In the genomic region with DNA sequence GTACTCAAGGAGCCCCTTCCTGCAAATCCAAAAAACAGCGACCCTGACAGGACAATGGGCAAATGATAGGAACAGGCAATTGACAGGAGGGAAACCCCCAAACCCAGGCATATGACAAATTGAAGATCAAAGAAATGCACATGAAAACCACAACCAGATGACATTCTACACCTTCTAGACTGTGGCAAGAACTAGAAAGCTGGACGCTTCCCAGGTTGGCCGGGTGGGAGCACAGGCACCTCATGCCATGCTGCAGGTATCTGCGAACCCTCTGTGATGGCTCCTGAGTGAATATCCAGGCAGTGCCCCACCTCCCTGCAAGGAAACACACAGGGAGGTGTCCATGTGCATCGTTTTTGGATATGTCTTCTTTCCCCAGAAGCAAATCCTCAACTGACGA, we compare ENCODE assay signal across 29 cellular contexts. TPM values are rescaled to one million over a fixed set of nuclear protein-coding genes. Genes with fewer than 3 reads are reported as not detected.
DNase-seq lines count a peak whose midpoint lies in the region; ATAC-seq, FAIRE-seq and TF ChIP-seq lines count a peak whose summit lies in the region.
"Had no signal": no experiment of that assay in that cellular context is flagged by ENCODE, and none has a peak within 500 bp of the region (broad histone marks: within the 10 kb centered on the region; RNA-seq: fewer than 3 reads in every experiment).

No MANE protein-coding gene starts in this region.

- no peaks in the 10 kb centered on the region for H3K27me3 Mint-ChIP-seq in osteocyte (ENCODE audit: unreplicated experiment)

- no peaks in the 10 kb centered on the region for H3K27me3 ChIP-seq in heart right ventricle
- no peaks in the 10 kb centered on the region for H3K27me3 ChIP-seq in H1 (replicated peaks in 1 of 4; ENCODE audit: control insufficient read depth in 3 of 4, extremely low read depth in 1 of 4, insufficient read depth in 3 of 4, low read length in 3 of 4)
- H3K27me3 ChIP-seq: BE2C, testis had no signal

- no peak overlapping the region for H3K14ac ChIP-seq in H1 (ENCODE audit: insufficient read length)

- H2BK120ac ChIP-seq in H1 (replicated peaks; ENCODE audit: low read depth, low read length): no peak overlapping the region

- H4K20me1 ChIP-seq in H1 (replicated peaks in 1 of 2; ENCODE audit: control insufficient read depth in 1 of 2, insufficient read depth in 2 of 2, low read length in 2 of 2): no peaks in the 10 kb centered on the region

- no peak for FAIRE-seq in H1 (lab: Jason Lieb, UNC)

- 0 out of 2 replicates have a peak overlapping the region, but pooled peaks have one; percentile 88 for H2AK5ac ChIP-seq in H1 (ENCODE audit: low read depth, low read length)

- CTCF ChIA-PET in H1 (lab: Charles Lee; ENCODE audit: partially characterized antibody): interaction anchor here (1.1 kb wide), 1 partner anchor 66 kb away, joined by 3 read pairs; no protein-coding TSS in a partner anchor

- no peak for TF ChIP-seq POLR2A in H1 (IDR thresholded peaks at IDR 0.05; ENCODE audit: control extremely low read depth in 1 of 2, low read depth in 2 of 2, low read length in 2 of 2)

- no peaks in the 10 kb centered on the region for H3K9me3 Mint-ChIP-seq in osteocyte (ENCODE audit: unreplicated experiment)
- H3K9me3 Mint-ChIP-seq: activated naive CD4-positive, alpha-beta T cell treated with anti-CD3 and anti-CD28 coated beads for 36 hours; activated T-cell treated with anti-CD3 and anti-CD28 coated beads, Interleukin-2, amount 50 U/mL, for 72 hours had no signal

- no peak overlapping the region for H3K4me3 ChIP-seq in heart right ventricle
- H3K4me3 ChIP-seq in H1 (ENCODE audit: extremely low read depth in 1 of 4, insufficient read depth in 2 of 4, low read depth in 3 of 4, low read length in 4 of 4): no peak overlapping the region
- H3K4me3 ChIP-seq: GM23248, SJCRH30, testis had no signal

- H2AFZ ChIP-seq in H1 (ENCODE audit: low read length): no peak overlapping the region

- POLR2A ChIA-PET in H1 (lab: Charles Lee; ENCODE audit: partially characterized antibody): interaction anchor here (1.6 kb wide), 1 partner anchor 12 kb away, joined by 3 read pairs; no protein-coding TSS in a partner anchor

- no peak overlapping the region for H4K5ac ChIP-seq in H1 (ENCODE audit: insufficient read length, low read depth, low read length)

- H2BK12ac ChIP-seq in H1 (ENCODE audit: low read depth, low read length): peak overlapping the region; percentile 94; the same call in 1 of the 2 replicates

- H4K8ac ChIP-seq in H1 (ENCODE audit: extremely low read depth, insufficient read depth, low read length): no peak overlapping the region

- no peaks in the 10 kb centered on the region for H3K23me2 ChIP-seq in H1 (ENCODE audit: low read depth, low read length)

- intact Hi-C loops in heart right ventricle (cut with DNase I) (loop anchor here in 1 of 10 donors (5.0 kb wide), 2 partner anchors 35 to 155 kb away; a partner anchor contains a TSS), Right ventricle myocardium superior (cut with DNase I) (no loop called here), head of caudate nucleus (cut with DNase I) (no loop called here)

- DNase-seq in heart right ventricle (no peak), Right ventricle myocardium superior (no peak), H1 (ENCODE audit: low read depth in 1 of 2, low spot score in 2 of 2) (no peak), osteocyte (ENCODE audit: extremely low spot score, unreplicated experiment) (no peak), GM13977 (ENCODE audit: low spot score) (no peak), head of caudate nucleus (no peak)
- DNase-seq: activated CD4-positive, alpha-beta T cell treated with anti-CD3 and anti-CD28 coated beads for 36 hours; activated naive CD4-positive, alpha-beta T cell treated with anti-CD3 and anti-CD28 coated beads for 36 hours; activated T-cell treated with anti-CD3 and anti-CD28 coated beads, Interleukin-2, amount 50 U/mL, for 72 hours; BE2C; effector CD4-positive, alpha-beta T cell; erythroblast; foreskin melanocyte; naive thymus-derived CD8-positive, alpha-beta T cell; NCI-H1092 treated with DMSO at 0.1 percent for 48 hours; NCI-H2081; NCI-H446; SJCRH30; T-helper 1 cell had no signal

- no peak overlapping the region for H3K23ac ChIP-seq in H1 (ENCODE audit: insufficient read length)

- H3K36me3 ChIP-seq in heart right ventricle: no peaks in the 10 kb centered on the region
- H3K36me3 ChIP-seq in H1 (ENCODE audit: control insufficient read depth in 2 of 4, insufficient read depth in 4 of 4, low read length in 3 of 4): no peaks in the 10 kb centered on the region
- H3K36me3 ChIP-seq: BE2C, SJCRH30 had no signal

- 0 out of 2 replicates have a peak overlapping the region, but pooled peaks have one; percentile 33 for H2BK15ac ChIP-seq in H1 (ENCODE audit: low read length)

- H3K79me2 ChIP-seq in H1 (ENCODE audit: control insufficient read depth in 1 of 2, insufficient read depth in 2 of 2, low read length in 2 of 2): no peaks in the 10 kb centered on the region
- H3K79me2 ChIP-seq: parathyroid adenoma had no signal

- no peak overlapping the region for H3K4ac ChIP-seq in H1 (replicated peaks; ENCODE audit: insufficient read length, low read depth, low read length)

- H3K4me1 Mint-ChIP-seq in osteocyte (ENCODE audit: unreplicated experiment): peaks cover 73% of the 10 kb centered on the region

- peak overlapping the region; percentile 100 for H3K27ac Mint-ChIP-seq in osteocyte (ENCODE audit: unreplicated experiment)
- H3K27ac Mint-ChIP-seq: activated CD4-positive, alpha-beta T cell treated with anti-CD3 and anti-CD28 coated beads for 36 hours; activated naive CD4-positive, alpha-beta T cell treated with anti-CD3 and anti-CD28 coated beads for 36 hours; activated T-cell treated with anti-CD3 and anti-CD28 coated beads, Interleukin-2, amount 50 U/mL, for 72 hours; stimulated activated memory B cell treated with anti-CD40 and anti-IgM and Interleukin-4, amounts not matched to agents 10 μg/mL and 1 μg/mL and 100 μg/mL, for 72 hours had no signal

- no peak overlapping the region for H2BK5ac ChIP-seq in H1 (ENCODE audit: low read depth, low read length)

- peak overlapping the region in 9 of 10 donors; percentile 51 to 95 (median 87) for H3K27ac ChIP-seq in heart right ventricle
- no peak overlapping the region for H3K27ac ChIP-seq in H1 (ENCODE audit: low read depth, low read length)
- H3K27ac ChIP-seq: GM23248, HL-60, SJCRH30 had no signal

- no peak overlapping the region for H3K4me2 ChIP-seq in H1 (ENCODE audit: insufficient read depth in 1 of 2, low read depth in 2 of 2, low read length in 2 of 2)

- no peak overlapping the region for H2BK20ac ChIP-seq in H1 (ENCODE audit: low read length)

- ATAC-seq in heart right ventricle: no peak
- ATAC-seq in Right ventricle myocardium superior (ENCODE audit: poor library complexity): no peak
- ATAC-seq in GM18873 (IDR thresholded peaks at IDR 0.05; ENCODE audit: low FRiP score, unreplicated experiment): no peak
- ATAC-seq in HG03175 (IDR thresholded peaks at IDR 0.05; ENCODE audit: unreplicated experiment): no peak
- ATAC-seq: activated CD4-positive, alpha-beta T cell treated with anti-CD3 and anti-CD28 coated beads for 36 hours; activated T-cell treated with anti-CD3 and anti-CD28 coated beads, Interleukin-2, amount 50 U/mL, for 72 hours; naive thymus-derived CD8-positive, alpha-beta T cell; stimulated activated memory B cell treated with anti-CD40 and anti-IgM and Interleukin-4, amounts not matched to agents 10 μg/mL and 1 μg/mL and 100 μg/mL, for 72 hours had no signal

- H3K4me1 ChIP-seq in heart right ventricle: peaks cover 30 to 98% (median 52%) of the 10 kb centered on the region in 9 donors
- peaks cover 2 to 26% (median 14%) of the 10 kb centered on the region in 4 experiments for H3K4me1 ChIP-seq in H1 (replicated peaks in 1 of 4; ENCODE audit: control insufficient read depth in 3 of 4, insufficient read depth in 4 of 4, low read length in 3 of 4)
- H3K4me1 ChIP-seq: SJCRH30 had no signal

- TF ChIP-seq CTCF in heart right ventricle (IDR thresholded peaks at IDR 0.05) (no peak), H1 (IDR thresholded peaks at IDR 0.05; ENCODE audit: control extremely low read depth in 1 of 3, insufficient read depth in 1 of 3, low read depth in 1 of 3, low read length in 3 of 3) (no peak), osteocyte (IDR thresholded peaks at IDR 0.05) (no peak), GM13977 (IDR thresholded peaks at IDR 0.05; ENCODE audit: extremely low read depth, insufficient read depth, missing control alignments) (no peak)

- no peak for TF ChIP-seq RAD21 in H1 (IDR thresholded peaks at IDR 0.05 in 1 of 2, conservative IDR thresholded peaks at IDR 0.05 in 1 of 2; ENCODE audit: low read depth in 2 of 2, low read length in 2 of 2)

- H3K36me3 Mint-ChIP-seq in osteocyte (ENCODE audit: unreplicated experiment): peaks cover 3% of the 10 kb centered on the region
- H3K36me3 Mint-ChIP-seq: naive thymus-derived CD8-positive, alpha-beta T cell; stimulated activated memory B cell treated with anti-CD40 and anti-IgM and Interleukin-4, amounts not matched to agents 10 μg/mL and 1 μg/mL and 100 μg/mL, for 72 hours had no signal

- H3K4me3 Mint-ChIP-seq in osteocyte (ENCODE audit: unreplicated experiment): peak overlapping the region; percentile 10
- H3K4me3 Mint-ChIP-seq: activated CD4-positive, alpha-beta T cell treated with anti-CD3 and anti-CD28 coated beads for 36 hours; activated naive CD4-positive, alpha-beta T cell treated with anti-CD3 and anti-CD28 coated beads for 36 hours; activated T-cell treated with anti-CD3 and anti-CD28 coated beads, Interleukin-2, amount 50 U/mL, for 72 hours; stimulated activated memory B cell treated with anti-CD40 and anti-IgM and Interleukin-4, amounts not matched to agents 10 μg/mL and 1 μg/mL and 100 μg/mL, for 72 hours had no signal

- no peak overlapping the region for H3K56ac ChIP-seq in H1 (replicated peaks; ENCODE audit: insufficient read length, low read depth, low read length)

- WGBS in heart right ventricle, 2 donors: 63 to 71% methylated on average over 6 of the region's 6 CpGs
- WGBS in H1 (ENCODE audit: extremely low coverage in 1 of 2, insufficient coverage in 1 of 2, insufficient read length in 1 of 2, insufficient replicate concordance in 2 of 2, low coverage in 1 of 2, low lambda C conversion rate in 2 of 2, missing lambda C conversion rate in 1 of 2), 2 experiments: 81% methylated on average over 6 of the region's 6 CpGs; no CpG with 5 or more reads in 1 of the 2 experiments

- no peak overlapping the region for H3K9ac ChIP-seq in H1 (replicated peaks in 1 of 4; ENCODE audit: extremely low read depth in 1 of 4, low read depth in 3 of 4, low read length in 3 of 4)
- H3K9ac ChIP-seq: GM23248, parathyroid adenoma had no signal

- no peak overlapping the region for H3K18ac ChIP-seq in H1 (ENCODE audit: extremely low read depth, low read length)

- in situ Hi-C loops in GM13977 (cut with MboI; ENCODE audit: low pct_unique_long_range_greater_than_20kb, low sequenced_read_pairs, unreplicated experiment): no loop called here

- no peaks in the 10 kb centered on the region for H3K9me3 ChIP-seq in heart right ventricle
- H3K9me3 ChIP-seq in H1 (ENCODE audit: insufficient read depth in 2 of 2, low read depth in 1 of 2, low read length in 1 of 2): no peaks in the 10 kb centered on the region
- H3K9me3 ChIP-seq: BE2C, SJCRH30, testis had no signal

- TF ChIP-seq EP300 in H1 (IDR thresholded peaks at IDR 0.05; ENCODE audit: borderline replicate concordance in 1 of 2, low read depth in 2 of 2, low read length in 2 of 2): no peak

- no peaks in the 10 kb centered on the region; the same call in 1 of the 2 replicates for H3K79me1 ChIP-seq in H1 (ENCODE audit: low read depth, low read length)

- no peak overlapping the region for H4K91ac ChIP-seq in H1 (replicated peaks; ENCODE audit: insufficient read length, low read length)

RNA-seq across cellular contexts. Expression of a gene that starts 37.1 kb away (rescaled TPM):
- total RNA-seq in heart right ventricle: 10 to 100 TPM in 2 of 10 donors, 1 to 10 TPM in 8; 4.7 to 24.0 (median 5.8) TPM
- polyA plus RNA-seq in heart right ventricle: 1 to 10 TPM; 2.2 to 2.8 TPM
- total RNA-seq in Right ventricle myocardium superior: 7.2 TPM
- 1.7 and 2.1 TPM in 2 replicates for total RNA-seq in H1 (2021; fragmentation: NEBNext Ultra II Directional; extraction: Animal tissue kit (Norgen Biotek cat#: 25700))
- polyA plus RNA-seq in H1 (2011; rRNA removed): 2.8 and 2.9 TPM in 2 replicates
- 1.3 TPM for polyA plus RNA-seq in H1 (2011; cell fraction: cytosol; rRNA removed)
- polyA plus RNA-seq in H1 (2011; cell fraction: nucleus; rRNA removed): 1.8 TPM
- 0.69 to 2.0 TPM (median 1.2 TPM) in 4 replicates for polyA plus RNA-seq in H1 (2012, experiment 1 of 2)
- polyA plus RNA-seq in H1 (2012, experiment 2 of 2): 0.59 TPM
- 1.4 TPM for polyA plus RNA-seq in H1 (2013, experiment 1 of 2)
- polyA plus RNA-seq in H1 (2013, experiment 2 of 2): 1.7 TPM
- 10.8 and 12.2 TPM in 2 replicates for polyA minus RNA-seq in H1 (2011; rRNA and poly(A)+ RNA removed)
- polyA minus RNA-seq in H1 (2011; cell fraction: cytosol; rRNA and poly(A)+ RNA removed): 0.81 TPM
- 1.7 TPM for polyA minus RNA-seq in H1 (2011; cell fraction: nucleus; rRNA and poly(A)+ RNA removed)
- total RNA-seq in osteocyte: 47.5 and 48.5 TPM in 2 replicates
- total RNA-seq: A172; activated CD4-positive, alpha-beta T cell treated with anti-CD3 and anti-CD28 coated beads for 36 hours; activated naive CD4-positive, alpha-beta T cell treated with anti-CD3 and anti-CD28 coated beads for 36 hours; activated T-cell treated with anti-CD3 and anti-CD28 coated beads, Interleukin-2, amount 50 U/mL, for 72 hours; HepG2; PC-3 had no signal
- polyA plus RNA-seq: HepG2 had no signal
